In genomic region chr1:223556414-223557124, GRCh38 we compare ENCODE assay signal across 8 cellular contexts.
DNase-seq lines count a peak whose midpoint lies in the region; ATAC-seq and TF ChIP-seq lines count a peak whose summit lies in the region.

No MANE protein-coding gene starts in this region.

- ATAC-seq in activated CD8-positive, alpha-beta memory T cell treated with anti-CD3 and anti-CD28 coated beads, Interleukin-2, amount 10 ng/mL, durations not matched to agents 7 days and 5 days, result peak; percentile 47
- ATAC-seq in GM21526 (IDR thresholded peaks at IDR 0.05; ENCODE audit: low FRiP score, unreplicated experiment), result peak; percentile 75
- peak; percentile 92 for ATAC-seq in HG03571 (IDR thresholded peaks at IDR 0.05; ENCODE audit: unreplicated experiment)

- no peaks in the 10 kb centered on the region for H3K36me3 Mint-ChIP-seq in activated CD8-positive, alpha-beta memory T cell treated with anti-CD3 and anti-CD28 coated beads, Interleukin-2, amount 10 ng/mL, durations not matched to agents 7 days and 5 days

- H3K27me3 Mint-ChIP-seq in activated CD8-positive, alpha-beta memory T cell treated with anti-CD3 and anti-CD28 coated beads, Interleukin-2, amount 10 ng/mL, durations not matched to agents 7 days and 5 days, result peaks cover 5% of the 10 kb centered on the region

- no peaks in the 10 kb centered on the region for H3K9me3 ChIP-seq in SJCRH30 (replicated peaks)

- no peaks in the 10 kb centered on the region for H3K4me1 ChIP-seq in SJCRH30

- no peak overlapping the region for H3K27ac ChIP-seq in SJCRH30

- peaks cover 8% of the 10 kb centered on the region for H3K4me1 Mint-ChIP-seq in activated CD8-positive, alpha-beta memory T cell treated with anti-CD3 and anti-CD28 coated beads, Interleukin-2, amount 10 ng/mL, durations not matched to agents 7 days and 5 days

- DNase-seq in activated CD8-positive, alpha-beta memory T cell treated with anti-CD3 and anti-CD28 coated beads, Interleukin-2, amount 10 ng/mL, durations not matched to agents 7 days and 5 days, result peak; percentile 59
- no peak for DNase-seq in activated CD8-positive, alpha-beta memory T cell treated with anti-CD3 and anti-CD28 coated beads, Interleukin-2, amount 50 U/mL, for 4 hours
- DNase-seq in SJCRH30 (peak; percentile 61 to 79), fibroblast of villous mesenchyme (ENCODE audit: low read depth) (peak; percentile 15), inferior parietal cortex (ENCODE audit: extremely low spot score) (no peak)
- DNase-seq in stimulated activated CD4-positive, alpha-beta T cell treated with anti-CD3 and anti-CD28 coated beads, Interleukin-4, amount 100 ng/mL, for 48 hours (ENCODE audit: low read depth in 2 of 2), result peak; percentile 37 to 59

- H3K27ac Mint-ChIP-seq in activated CD8-positive, alpha-beta memory T cell treated with anti-CD3 and anti-CD28 coated beads, Interleukin-2, amount 10 ng/mL, durations not matched to agents 7 days and 5 days, result no peak overlapping the region

- H3K9me3 Mint-ChIP-seq in activated CD8-positive, alpha-beta memory T cell treated with anti-CD3 and anti-CD28 coated beads, Interleukin-2, amount 10 ng/mL, durations not matched to agents 7 days and 5 days (ENCODE audit: low read depth), result no peaks in the 10 kb centered on the region

- no peak overlapping the region for H3K4me3 Mint-ChIP-seq in activated CD8-positive, alpha-beta memory T cell treated with anti-CD3 and anti-CD28 coated beads, Interleukin-2, amount 10 ng/mL, durations not matched to agents 7 days and 5 days

- CTCF ChIA-PET in activated CD8-positive, alpha-beta memory T cell treated with anti-CD3 and anti-CD28 coated beads, Interleukin-2, amount 10 ng/mL, durations not matched to agents 7 days and 5 days (lab: Charles Lee), result interaction anchor here (0.6 to 2.6 kb wide), 11 partner anchors 10 to 232 kb away, joined by 3 to 17 read pairs (median 4); no protein-coding TSS in a partner anchor

- no peak overlapping the region for H3K4me3 ChIP-seq in SJCRH30
- no peak overlapping the region for H3K4me3 ChIP-seq in fibroblast of villous mesenchyme (ENCODE audit: low read depth, low read length)

- H3K36me3 ChIP-seq in SJCRH30, result no peaks in the 10 kb centered on the region

- peak; percentile 70 for TF ChIP-seq CTCF in fibroblast of villous mesenchyme (IDR thresholded peaks at IDR 0.05; ENCODE audit: insufficient read depth, low read depth, low read length)

- H3K27me3 ChIP-seq in SJCRH30, result no peaks in the 10 kb centered on the region

Comparison
In these comparisons a context has a peak if more than half of its experiments do, and no peak if none do; other contexts are left out.
1. DNase-seq: peak in activated CD8-positive, alpha-beta memory T cell treated with anti-CD3 and anti-CD28 coated beads, Interleukin-2, amount 10 ng/mL, durations not matched to agents 7 days and 5 days (single experiment), SJCRH30 (2 of 2), fibroblast of villous mesenchyme (single experiment) and stimulated activated CD4-positive, alpha-beta T cell treated with anti-CD3 and anti-CD28 coated beads, Interleukin-4, amount 100 ng/mL, for 48 hours (2 of 2); none in activated CD8-positive, alpha-beta memory T cell treated with anti-CD3 and anti-CD28 coated beads, Interleukin-2, amount 50 U/mL, for 4 hours (single experiment) and inferior parietal cortex (single experiment).
2. Peak in every context shown above with its lines, with median percentiles within 50 percentile points of each other: ATAC-seq.